8 cellular contexts compared by ENCODE assay signal in genomic region chr4:155667538-155668511, GRCh38. TPM values are rescaled to one million over a fixed set of nuclear protein-coding genes. Genes with fewer than 3 reads are reported as not detected.
A peak's percentile ranks its signal among the peaks of the same experiment; 100 is the strongest.
DNase-seq lines count a peak whose midpoint lies in the region; ATAC-seq and TF ChIP-seq lines count a peak whose summit lies in the region.

No MANE protein-coding gene starts in this region.

- peaks cover 0 to 3% (median 0%) of the 10 kb centered on the region in 6 donors for H3K9me3 Mint-ChIP-seq in immature natural killer cell

- H3K36me3 Mint-ChIP-seq in immature natural killer cell, result no peaks in the 10 kb centered on the region

- in situ Hi-C loops in mammary epithelial cell (cut with MboI; ENCODE audit: low sequenced_read_pairs in 2 of 2), result no loop called here

- no peak for TF ChIP-seq CTCF in AG04449 (IDR thresholded peaks at IDR 0.05; ENCODE audit: insufficient read depth, low read length, missing control alignments)
- no peak for TF ChIP-seq CTCF in mammary epithelial cell (conservative IDR thresholded peaks at IDR 0.05 in 1 of 2, IDR thresholded peaks at IDR 0.05 in 1 of 2; ENCODE audit: extremely low read depth in 1 of 2, insufficient read depth in 1 of 2, low read depth in 1 of 2, low read length in 2 of 2)

- POLR2A ChIA-PET in AG04449 (lab: Yijun Ruan, JAX), result no interaction called here

- H3K4me3 ChIP-seq in AG04449 (ENCODE audit: low read depth, low read length), result peak overlapping the region; percentile 51
- H3K4me3 ChIP-seq in mammary epithelial cell (replicated peaks in 1 of 3; ENCODE audit: insufficient read depth in 1 of 3, low read depth in 2 of 3, low read length in 3 of 3), result peak overlapping the region; percentile 28 to 48 (median 31)
- H3K4me3 ChIP-seq in skeletal muscle tissue (ENCODE audit: low read length in 3 of 3), result peak overlapping the region; percentile 75 to 77 (median 76)

- DNase-seq in AG04449 (ENCODE audit: low read depth, low spot score) (no peak), NCI-H774 (lab: John Stamatoyannopoulos, UW) (peak; percentile 4), mammary epithelial cell (peak; percentile 47), immature natural killer cell (peak; percentile 48 to 62 (median 59)), NCI-H1436 treated with DMSO at 0.1 percent for 48 hours (lab: John Stamatoyannopoulos, UW) (no peak)

- H4K20me1 ChIP-seq in mammary epithelial cell (ENCODE audit: insufficient read depth, low read length), result no peaks in the 10 kb centered on the region

- H3K4me2 ChIP-seq in mammary epithelial cell (ENCODE audit: insufficient read depth, low read depth, low read length), result peak overlapping the region; percentile 99

- intact Hi-C loops in mammary epithelial cell (cut with micrococcal nuclease), result no loop called here

- peaks cover 16 to 37% of the 10 kb centered on the region in 2 donors for H3K4me1 Mint-ChIP-seq in immature natural killer cell

- H3K4me1 ChIP-seq in mammary epithelial cell (ENCODE audit: insufficient read depth, low read length) (peaks cover 13% of the 10 kb centered on the region), skeletal muscle tissue (ENCODE audit: control insufficient read depth in 3 of 3, insufficient read depth in 3 of 3, low read length in 3 of 3) (peaks cover 4 to 8% (median 6%) of the 10 kb centered on the region in 3 donors)

- ATAC-seq in GM18511 (IDR thresholded peaks at IDR 0.05; ENCODE audit: unreplicated experiment) (peak; percentile 54), HG02885 (IDR thresholded peaks at IDR 0.05; ENCODE audit: poor library complexity, unreplicated experiment) (peak; percentile 60)

- H3K9ac ChIP-seq in mammary epithelial cell (ENCODE audit: insufficient read depth, low read length), result no peak overlapping the region
- peak overlapping the region; percentile 6 to 71 (median 62) for H3K9ac ChIP-seq in skeletal muscle tissue (ENCODE audit: low read depth in 1 of 3, low read length in 3 of 3)

- H3K27me3 Mint-ChIP-seq in immature natural killer cell (ENCODE audit: low read depth in 3 of 3), result peaks cover 0 to 14% (median 3%) of the 10 kb centered on the region in 3 donors

- peaks cover 18% of the 10 kb centered on the region for H3K27me3 ChIP-seq in mammary epithelial cell (ENCODE audit: insufficient read depth, low read length)
- H3K27me3 ChIP-seq in skeletal muscle tissue (ENCODE audit: control insufficient read depth in 3 of 3, insufficient read depth in 3 of 3, low read length in 3 of 3), result peaks cover 0 to 6% (median 5%) of the 10 kb centered on the region in 3 donors

- dilution Hi-C loops in mammary epithelial cell (cut with HindIII; ENCODE audit: low sequenced_read_pairs), result no loop called here

- WGBS in mammary epithelial cell (ENCODE audit: low coverage, missing lambda C conversion rate), result 15% methylated on average over 17 of the region's 72 CpGs

- H2AFZ ChIP-seq in mammary epithelial cell (ENCODE audit: low read depth, low read length), result peak overlapping the region; percentile 62

- H3K79me2 ChIP-seq in mammary epithelial cell (ENCODE audit: insufficient read depth, low read length), result no peaks in the 10 kb centered on the region

- H3K9me3 ChIP-seq in mammary epithelial cell (replicated peaks; ENCODE audit: insufficient read depth, low read length) (no peaks in the 10 kb centered on the region), skeletal muscle tissue (ENCODE audit: control insufficient read depth in 3 of 3, low read length in 3 of 3) (no peaks in the 10 kb centered on the region)

- H3K27ac ChIP-seq in mammary epithelial cell (ENCODE audit: insufficient read depth, low read depth, low read length) (no peak overlapping the region), skeletal muscle tissue (ENCODE audit: low read depth, low read length) (peak overlapping the region; percentile 59)

- H3K4me3 Mint-ChIP-seq in immature natural killer cell, result peak overlapping the region; percentile 93 to 97 (median 95)

- H3K36me3 ChIP-seq in mammary epithelial cell (ENCODE audit: insufficient read depth, low read length), result no peaks in the 10 kb centered on the region
- H3K36me3 ChIP-seq in skeletal muscle tissue (ENCODE audit: control insufficient read depth in 3 of 3, insufficient read depth in 3 of 3, low read length in 3 of 3), result no peaks in the 10 kb centered on the region

- no TSS peak for BruUV-seq in mammary epithelial cell (replicated peaks; lab: Mats Ljungman, UMichigan)

- peak overlapping the region; percentile 76 to 98 (median 89) for H3K27ac Mint-ChIP-seq in immature natural killer cell

- CTCF ChIA-PET in AG04449 (lab: Yijun Ruan, JAX) (no interaction called here), mammary epithelial cell (lab: Charles Lee; ENCODE audit: low non-redundant PET) (no interaction called here)

RNA-seq across cellular contexts. Expression of gene GUCY1A1, which starts 1.2 kb away (rescaled TPM):
- 1 to 10 TPM in 1 of 2 donors, under 1 TPM in 1; 0.24 to 9.2 TPM for total RNA-seq in mammary epithelial cell
- polyA plus RNA-seq in mammary epithelial cell, result 0.32 TPM
- not detected for polyA minus RNA-seq in mammary epithelial cell
- 10 to 100 TPM in 2 of 3 donors, 1 to 10 TPM in 1; 6.1 to 15.8 (median 12.6) TPM for polyA plus RNA-seq in immature natural killer cell
- 19.8 TPM for total RNA-seq in skeletal muscle tissue

Comparison
In these comparisons a context has a peak if more than half of its experiments do, and no peak if none do; other contexts are left out.
1. DNase-seq: peak in NCI-H774 (single experiment), mammary epithelial cell (single experiment) and immature natural killer cell (3 of 3); none in AG04449 (single experiment) and NCI-H1436 treated with DMSO at 0.1 percent for 48 hours (single experiment).
2. Peak in every context shown above with its lines, with median percentiles within 50 percentile points of each other: H3K4me3 ChIP-seq.